In the genomic region with DNA sequence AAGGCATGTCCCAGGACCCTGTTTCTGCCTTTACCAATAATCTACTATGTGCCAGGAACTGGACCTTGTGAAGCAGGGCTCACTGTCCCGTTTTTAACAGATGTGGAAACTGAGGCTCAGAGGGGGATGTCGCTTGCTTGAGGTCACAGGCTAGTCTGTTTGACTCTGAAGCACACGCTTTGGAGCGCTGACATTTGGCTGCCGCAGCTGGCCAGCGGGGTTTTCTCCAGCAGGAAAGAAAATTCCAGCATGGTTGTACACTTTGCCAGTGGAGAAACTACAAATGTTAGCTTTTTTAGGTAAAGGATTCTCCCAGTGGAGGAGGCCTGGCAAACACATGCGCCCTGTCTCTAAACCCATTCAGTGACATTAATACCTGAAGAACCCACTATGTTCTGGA, we compare ENCODE assay signal across 14 cellular contexts. TPM values are rescaled to one million over a fixed set of nuclear protein-coding genes. Genes with fewer than 3 reads are reported as not detected.
A peak's percentile ranks its signal among the peaks of the same experiment; 100 is the strongest.
DNase-seq lines count a peak whose midpoint lies in the region; ATAC-seq and TF ChIP-seq lines count a peak whose summit lies in the region.
"Had no signal": no experiment of that assay in that cellular context is flagged by ENCODE, and none has a peak within 500 bp of the region (broad histone marks: within the 10 kb centered on the region; RNA-seq: fewer than 3 reads in every experiment).

No MANE protein-coding gene starts in this region.

- H3K27me3 ChIP-seq in colonic mucosa (no peaks in the 10 kb centered on the region), iPS-20b (ENCODE audit: insufficient read depth, low read length) (no peaks in the 10 kb centered on the region), rectal smooth muscle tissue (ENCODE audit: control insufficient read depth, insufficient read depth, low read length) (no peaks in the 10 kb centered on the region), uterus (no peaks in the 10 kb centered on the region)

- no peak overlapping the region for H3K27ac Mint-ChIP-seq in activated T-helper 17 cell treated with anti-CD3 and anti-CD28 coated beads, Interleukin-2, amount 50 U/mL, for 72 hours
- H3K27ac Mint-ChIP-seq: activated naive CD4-positive, alpha-beta T cell treated with anti-CD3 and anti-CD28 coated beads, Interleukin-2, amount 50 U/mL, for 72 hours; CD4-positive, CD25-positive, alpha-beta regulatory T cell; T-cell had no signal

- H3K9me3 Mint-ChIP-seq in activated T-helper 17 cell treated with anti-CD3 and anti-CD28 coated beads, Interleukin-2, amount 50 U/mL, for 72 hours: no peaks in the 10 kb centered on the region
- H3K9me3 Mint-ChIP-seq: activated naive CD4-positive, alpha-beta T cell treated with anti-CD3 and anti-CD28 coated beads, Interleukin-2, amount 50 U/mL, for 72 hours had no signal

- H3K4me1 ChIP-seq in colonic mucosa: no peaks in the 10 kb centered on the region
- peaks cover 26% of the 10 kb centered on the region; the same call in 1 of the 2 replicates for H3K4me1 ChIP-seq in iPS-20b (ENCODE audit: insufficient read depth, low read length)
- peaks cover 17% of the 10 kb centered on the region for H3K4me1 ChIP-seq in rectal smooth muscle tissue (ENCODE audit: control insufficient read depth, insufficient read depth, low read length)
- H3K4me1 ChIP-seq in uterus: peaks cover 0 to 6% of the 10 kb centered on the region in 2 donors

- H3K27me3 Mint-ChIP-seq in activated T-helper 17 cell treated with anti-CD3 and anti-CD28 coated beads, Interleukin-2, amount 50 U/mL, for 72 hours: peaks cover 31% of the 10 kb centered on the region

- intact Hi-C loops in colonic mucosa (cut with DNase I): no loop called here
- intact Hi-C loops in uterus (cut with DNase I; ENCODE audit: low total_unique reads): no loop called here

- no peak for ATAC-seq in activated T-helper 17 cell treated with anti-CD3 and anti-CD28 coated beads, Interleukin-2, amount 50 U/mL, for 72 hours (replicated peaks)
- ATAC-seq: activated naive CD4-positive, alpha-beta T cell treated with anti-CD3 and anti-CD28 coated beads, Interleukin-2, amount 50 U/mL, for 72 hours; T-cell had no signal

- no peaks in the 10 kb centered on the region for H3K36me3 ChIP-seq in colonic mucosa
- H3K36me3 ChIP-seq in iPS-20b (ENCODE audit: insufficient read depth, low read depth, low read length): peaks cover 45% of the 10 kb centered on the region
- H3K36me3 ChIP-seq in rectal smooth muscle tissue (ENCODE audit: control insufficient read depth, insufficient read depth, low read length): no peaks in the 10 kb centered on the region
- no peaks in the 10 kb centered on the region for H3K36me3 ChIP-seq in uterus

- TF ChIP-seq CTCF in colonic mucosa (IDR thresholded peaks at IDR 0.05) (no peak), uterus (IDR thresholded peaks at IDR 0.05) (no peak)

- H3K36me3 Mint-ChIP-seq in activated T-helper 17 cell treated with anti-CD3 and anti-CD28 coated beads, Interleukin-2, amount 50 U/mL, for 72 hours (ENCODE audit: low read depth): no peaks in the 10 kb centered on the region
- H3K36me3 Mint-ChIP-seq: activated naive CD4-positive, alpha-beta T cell treated with anti-CD3 and anti-CD28 coated beads, Interleukin-2, amount 50 U/mL, for 72 hours; CD4-positive, CD25-positive, alpha-beta regulatory T cell; T-cell had no signal

- TF ChIP-seq POLR2A in uterus (IDR thresholded peaks at IDR 0.05): no peak

- no peak overlapping the region for H3K4me3 Mint-ChIP-seq in activated T-helper 17 cell treated with anti-CD3 and anti-CD28 coated beads, Interleukin-2, amount 50 U/mL, for 72 hours
- H3K4me3 Mint-ChIP-seq: CD4-positive, CD25-positive, alpha-beta regulatory T cell; T-cell had no signal

- no peaks in the 10 kb centered on the region for H3K4me1 Mint-ChIP-seq in activated T-helper 17 cell treated with anti-CD3 and anti-CD28 coated beads, Interleukin-2, amount 50 U/mL, for 72 hours
- H3K4me1 Mint-ChIP-seq: CD4-positive, CD25-positive, alpha-beta regulatory T cell; T-cell had no signal

- H3K4me3 ChIP-seq in colonic mucosa: no peak overlapping the region
- H3K4me3 ChIP-seq in iPS-20b (ENCODE audit: low read length): no peak overlapping the region
- no peak overlapping the region for H3K4me3 ChIP-seq in rectal smooth muscle tissue (ENCODE audit: low read length)
- H3K4me3 ChIP-seq in uterus: no peak overlapping the region
- H3K4me3 ChIP-seq: lung had no signal

- DNase-seq in colonic mucosa (no peak), uterus (peak in 1 of 2 donors; percentile 64), pons (ENCODE audit: low spot score) (no peak)
- no peak for DNase-seq in activated effector memory CD4-positive, alpha-beta T cell treated with anti-CD3 and anti-CD28 coated beads, Interleukin-2, amount 50 U/mL, for 16 hours
- DNase-seq: activated CD8-positive, alpha-beta memory T cell treated with anti-CD3 and anti-CD28 coated beads, Interleukin-2, amount 50 U/mL, for 4 hours; CD4-positive, CD25-positive, alpha-beta regulatory T cell; NCI-H1048; NCI-H226; T-cell had no signal

- H3K9ac ChIP-seq in colonic mucosa (ENCODE audit: low read depth in 2 of 2, low read length in 2 of 2) (peak overlapping the region in 1 of 2 donors; percentile 34), iPS-20b (ENCODE audit: low read depth, low read length) (peak overlapping the region; percentile 68; the same call in 1 of the 2 replicates), rectal smooth muscle tissue (ENCODE audit: low read length) (no peak overlapping the region)

- H3K9me3 ChIP-seq in colonic mucosa (no peaks in the 10 kb centered on the region), iPS-20b (ENCODE audit: insufficient read depth, low read depth, low read length) (no peaks in the 10 kb centered on the region), uterus (no peaks in the 10 kb centered on the region)

- H3K27ac ChIP-seq in colonic mucosa: peak overlapping the region; percentile 61
- H3K27ac ChIP-seq in iPS-20b (ENCODE audit: low read length): peak overlapping the region; percentile 49
- peak overlapping the region; percentile 92 for H3K27ac ChIP-seq in rectal smooth muscle tissue (ENCODE audit: low read depth, low read length)
- H3K27ac ChIP-seq in uterus: peak overlapping the region; percentile 93 to 95

RNA-seq across cellular contexts. Expression of gene SH3PXD2B, which starts 50.5 kb away (rescaled TPM):
- total RNA-seq in colonic mucosa (10 to 100 TPM; 12.2 to 13.2 TPM), uterus (10 to 100 TPM; 26.1 to 82.6 (median 31.0) TPM)
- under 1 TPM; 0.08 to 0.09 TPM for total RNA-seq in activated T-helper 17 cell treated with anti-CD3 and anti-CD28 coated beads, Interleukin-2, amount 50 U/mL, for 72 hours

Comparison
In these comparisons a context has a peak if more than half of its experiments do, and no peak if none do; other contexts are left out.
1. RNA of gene SH3PXD2B, which starts 50.5 kb away (total RNA-seq): 26.1 to 82.6 TPM in uterus and 12.2 to 13.2 TPM in colonic mucosa; 0.08 to 0.09 TPM in activated T-helper 17 cell treated with anti-CD3 and anti-CD28 coated beads, Interleukin-2, amount 50 U/mL, for 72 hours; every median in the first group is over 10 times any median in the second.
2. Peak in every context shown above with its lines, with median percentiles within 50 percentile points of each other: H3K27ac ChIP-seq.